Comparison of ENCODE assay signal across 1 cellular context in the genomic region with DNA sequence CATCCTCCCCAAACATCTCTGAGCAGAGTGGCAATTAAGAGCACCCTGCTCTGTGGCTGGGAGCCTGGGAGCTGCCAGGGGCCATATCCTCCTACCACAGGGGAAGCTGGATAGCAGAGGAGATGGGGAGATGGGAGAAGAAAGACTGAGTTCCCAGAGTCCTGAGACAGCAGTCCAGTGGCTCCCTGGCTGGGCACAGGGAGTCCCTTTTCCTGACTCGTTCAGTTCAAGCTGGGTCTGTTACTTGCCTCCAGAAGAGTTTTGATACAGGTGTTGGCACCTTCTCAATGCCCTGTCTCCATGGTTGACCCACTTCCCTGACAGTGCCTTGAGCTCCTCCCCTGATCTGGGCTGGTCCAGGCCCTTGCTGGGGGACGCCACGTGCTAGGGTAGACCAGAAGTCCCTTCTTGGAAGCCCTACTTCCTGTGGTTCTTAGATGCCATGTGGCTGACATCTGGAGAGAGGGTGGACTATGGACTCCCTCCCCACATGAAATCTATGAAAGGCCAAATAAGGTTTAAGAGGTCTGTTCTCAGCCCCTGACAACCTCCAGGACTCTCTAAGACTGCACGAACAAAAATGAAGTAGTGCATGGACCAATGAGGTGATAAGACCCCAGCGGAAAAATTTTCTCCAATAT.
A peak's percentile ranks its signal among the peaks of the same experiment; 100 is the strongest.
TF ChIP-seq lines count a peak whose summit lies in the region.

No MANE protein-coding gene starts in this region.

TF ChIP-seq in HepG2, 621 proteins besides CTCF, POLR2A, EP300 and RAD21 (continued from another document and continues in another):
- TF ChIP-seq, protein P1, sequence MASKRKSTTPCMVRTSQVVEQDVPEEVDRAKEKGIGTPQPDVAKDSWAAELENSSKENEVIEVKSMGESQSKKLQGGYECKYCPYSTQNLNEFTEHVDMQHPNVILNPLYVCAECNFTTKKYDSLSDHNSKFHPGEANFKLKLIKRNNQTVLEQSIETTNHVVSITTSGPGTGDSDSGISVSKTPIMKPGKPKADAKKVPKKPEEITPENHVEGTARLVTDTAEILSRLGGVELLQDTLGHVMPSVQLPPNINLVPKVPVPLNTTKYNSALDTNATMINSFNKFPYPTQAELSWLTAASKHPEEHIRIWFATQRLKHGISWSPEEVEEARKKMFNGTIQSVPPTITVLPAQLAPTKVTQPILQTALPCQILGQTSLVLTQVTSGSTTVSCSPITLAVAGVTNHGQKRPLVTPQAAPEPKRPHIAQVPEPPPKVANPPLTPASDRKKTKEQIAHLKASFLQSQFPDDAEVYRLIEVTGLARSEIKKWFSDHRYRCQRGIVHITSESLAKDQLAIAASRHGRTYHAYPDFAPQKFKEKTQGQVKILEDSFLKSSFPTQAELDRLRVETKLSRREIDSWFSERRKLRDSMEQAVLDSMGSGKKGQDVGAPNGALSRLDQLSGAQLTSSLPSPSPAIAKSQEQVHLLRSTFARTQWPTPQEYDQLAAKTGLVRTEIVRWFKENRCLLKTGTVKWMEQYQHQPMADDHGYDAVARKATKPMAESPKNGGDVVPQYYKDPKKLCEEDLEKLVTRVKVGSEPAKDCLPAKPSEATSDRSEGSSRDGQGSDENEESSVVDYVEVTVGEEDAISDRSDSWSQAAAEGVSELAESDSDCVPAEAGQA (IDR thresholded peaks at IDR 0.05; ENCODE audit: low read depth): peak; percentile 17; the same call in 1 of the 2 replicates
- TF ChIP-seq, protein P1 (CRISPR knock-in tag; IDR thresholded peaks at IDR 0.05; ENCODE audit: borderline replicate concordance): no peak
- no peak for TF ChIP-seq ZNF263 (CRISPR knock-in tag; IDR thresholded peaks at IDR 0.05)
- peak; percentile 33; the same call in 1 of the 2 replicates for TF ChIP-seq KDM5B (CRISPR knock-in tag; IDR thresholded peaks at IDR 0.05; ENCODE audit: borderline replicate concordance)
- peak; percentile 55 for TF ChIP-seq RBM22 (optimal IDR thresholded peaks at IDR 0.05; ENCODE audit: low read length)
- no peak for TF ChIP-seq ZNF782 (CRISPR knock-in tag; IDR thresholded peaks at IDR 0.05; ENCODE audit: borderline replicate concordance)
- no peak for TF ChIP-seq ZNF672 (CRISPR knock-in tag; IDR thresholded peaks at IDR 0.05)
- no peak for TF ChIP-seq EED (CRISPR knock-in tag; IDR thresholded peaks at IDR 0.05)
- TF ChIP-seq, protein P2, sequence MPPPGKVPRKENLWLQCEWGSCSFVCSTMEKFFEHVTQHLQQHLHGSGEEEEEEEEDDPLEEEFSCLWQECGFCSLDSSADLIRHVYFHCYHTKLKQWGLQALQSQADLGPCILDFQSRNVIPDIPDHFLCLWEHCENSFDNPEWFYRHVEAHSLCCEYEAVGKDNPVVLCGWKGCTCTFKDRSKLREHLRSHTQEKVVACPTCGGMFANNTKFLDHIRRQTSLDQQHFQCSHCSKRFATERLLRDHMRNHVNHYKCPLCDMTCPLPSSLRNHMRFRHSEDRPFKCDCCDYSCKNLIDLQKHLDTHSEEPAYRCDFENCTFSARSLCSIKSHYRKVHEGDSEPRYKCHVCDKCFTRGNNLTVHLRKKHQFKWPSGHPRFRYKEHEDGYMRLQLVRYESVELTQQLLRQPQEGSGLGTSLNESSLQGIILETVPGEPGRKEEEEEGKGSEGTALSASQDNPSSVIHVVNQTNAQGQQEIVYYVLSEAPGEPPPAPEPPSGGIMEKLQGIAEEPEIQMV (CRISPR knock-in tag; IDR thresholded peaks at IDR 0.05; ENCODE audit: low read depth): peak; percentile 70; the same call in 1 of the 2 replicates
- TF ChIP-seq ZNF564 (CRISPR knock-in tag; IDR thresholded peaks at IDR 0.05): 0 out of 2 replicates have a peak, but pooled peaks have one; percentile 13
- peak; percentile 50; the same call in 1 of the 2 replicates for TF ChIP-seq MIER3 (CRISPR knock-in tag; IDR thresholded peaks at IDR 0.05; ENCODE audit: borderline replicate concordance)
- TF ChIP-seq GABPB1 (CRISPR knock-in tag; IDR thresholded peaks at IDR 0.05): peak; percentile 81
- TF ChIP-seq, protein P3, sequence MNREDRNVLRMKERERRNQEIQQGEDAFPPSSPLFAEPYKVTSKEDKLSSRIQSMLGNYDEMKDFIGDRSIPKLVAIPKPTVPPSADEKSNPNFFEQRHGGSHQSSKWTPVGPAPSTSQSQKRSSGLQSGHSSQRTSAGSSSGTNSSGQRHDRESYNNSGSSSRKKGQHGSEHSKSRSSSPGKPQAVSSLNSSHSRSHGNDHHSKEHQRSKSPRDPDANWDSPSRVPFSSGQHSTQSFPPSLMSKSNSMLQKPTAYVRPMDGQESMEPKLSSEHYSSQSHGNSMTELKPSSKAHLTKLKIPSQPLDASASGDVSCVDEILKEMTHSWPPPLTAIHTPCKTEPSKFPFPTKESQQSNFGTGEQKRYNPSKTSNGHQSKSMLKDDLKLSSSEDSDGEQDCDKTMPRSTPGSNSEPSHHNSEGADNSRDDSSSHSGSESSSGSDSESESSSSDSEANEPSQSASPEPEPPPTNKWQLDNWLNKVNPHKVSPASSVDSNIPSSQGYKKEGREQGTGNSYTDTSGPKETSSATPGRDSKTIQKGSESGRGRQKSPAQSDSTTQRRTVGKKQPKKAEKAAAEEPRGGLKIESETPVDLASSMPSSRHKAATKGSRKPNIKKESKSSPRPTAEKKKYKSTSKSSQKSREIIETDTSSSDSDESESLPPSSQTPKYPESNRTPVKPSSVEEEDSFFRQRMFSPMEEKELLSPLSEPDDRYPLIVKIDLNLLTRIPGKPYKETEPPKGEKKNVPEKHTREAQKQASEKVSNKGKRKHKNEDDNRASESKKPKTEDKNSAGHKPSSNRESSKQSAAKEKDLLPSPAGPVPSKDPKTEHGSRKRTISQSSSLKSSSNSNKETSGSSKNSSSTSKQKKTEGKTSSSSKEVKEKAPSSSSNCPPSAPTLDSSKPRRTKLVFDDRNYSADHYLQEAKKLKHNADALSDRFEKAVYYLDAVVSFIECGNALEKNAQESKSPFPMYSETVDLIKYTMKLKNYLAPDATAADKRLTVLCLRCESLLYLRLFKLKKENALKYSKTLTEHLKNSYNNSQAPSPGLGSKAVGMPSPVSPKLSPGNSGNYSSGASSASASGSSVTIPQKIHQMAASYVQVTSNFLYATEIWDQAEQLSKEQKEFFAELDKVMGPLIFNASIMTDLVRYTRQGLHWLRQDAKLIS (CRISPR knock-in tag; IDR thresholded peaks at IDR 0.05): no peak; the same call in 1 of the 2 replicates
- peak; percentile 78 for TF ChIP-seq ZMAT3 (CRISPR knock-in tag; conservative IDR thresholded peaks at IDR 0.05)
- no peak for TF ChIP-seq ZNF562 (CRISPR knock-in tag; IDR thresholded peaks at IDR 0.05; ENCODE audit: borderline replicate concordance)
- TF ChIP-seq, protein P4, sequence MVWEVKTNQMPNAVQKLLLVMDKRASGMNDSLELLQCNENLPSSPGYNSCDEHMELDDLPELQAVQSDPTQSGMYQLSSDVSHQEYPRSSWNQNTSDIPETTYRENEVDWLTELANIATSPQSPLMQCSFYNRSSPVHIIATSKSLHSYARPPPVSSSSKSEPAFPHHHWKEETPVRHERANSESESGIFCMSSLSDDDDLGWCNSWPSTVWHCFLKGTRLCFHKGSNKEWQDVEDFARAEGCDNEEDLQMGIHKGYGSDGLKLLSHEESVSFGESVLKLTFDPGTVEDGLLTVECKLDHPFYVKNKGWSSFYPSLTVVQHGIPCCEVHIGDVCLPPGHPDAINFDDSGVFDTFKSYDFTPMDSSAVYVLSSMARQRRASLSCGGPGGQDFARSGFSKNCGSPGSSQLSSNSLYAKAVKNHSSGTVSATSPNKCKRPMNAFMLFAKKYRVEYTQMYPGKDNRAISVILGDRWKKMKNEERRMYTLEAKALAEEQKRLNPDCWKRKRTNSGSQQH (CRISPR knock-in tag; IDR thresholded peaks at IDR 0.05; ENCODE audit: low read depth): peak; percentile 88; the same call in 1 of the 2 replicates
- TF ChIP-seq, protein P5, sequence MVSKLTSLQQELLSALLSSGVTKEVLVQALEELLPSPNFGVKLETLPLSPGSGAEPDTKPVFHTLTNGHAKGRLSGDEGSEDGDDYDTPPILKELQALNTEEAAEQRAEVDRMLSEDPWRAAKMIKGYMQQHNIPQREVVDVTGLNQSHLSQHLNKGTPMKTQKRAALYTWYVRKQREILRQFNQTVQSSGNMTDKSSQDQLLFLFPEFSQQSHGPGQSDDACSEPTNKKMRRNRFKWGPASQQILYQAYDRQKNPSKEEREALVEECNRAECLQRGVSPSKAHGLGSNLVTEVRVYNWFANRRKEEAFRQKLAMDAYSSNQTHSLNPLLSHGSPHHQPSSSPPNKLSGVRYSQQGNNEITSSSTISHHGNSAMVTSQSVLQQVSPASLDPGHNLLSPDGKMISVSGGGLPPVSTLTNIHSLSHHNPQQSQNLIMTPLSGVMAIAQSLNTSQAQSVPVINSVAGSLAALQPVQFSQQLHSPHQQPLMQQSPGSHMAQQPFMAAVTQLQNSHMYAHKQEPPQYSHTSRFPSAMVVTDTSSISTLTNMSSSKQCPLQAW (CRISPR knock-in tag; IDR thresholded peaks at IDR 0.05): 0 out of 2 replicates have a peak, but pooled peaks have one; percentile 24
- TF ChIP-seq ZBTB42 (CRISPR knock-in tag; IDR thresholded peaks at IDR 0.05): no peak
- TF ChIP-seq ZNF34 (CRISPR knock-in tag; IDR thresholded peaks at IDR 0.05; ENCODE audit: borderline replicate concordance): no peak; the same call in 1 of the 2 replicates
- no peak for TF ChIP-seq ZNF101 (CRISPR knock-in tag; IDR thresholded peaks at IDR 0.05; ENCODE audit: borderline replicate concordance, low read depth)
- TF ChIP-seq, protein P6, sequence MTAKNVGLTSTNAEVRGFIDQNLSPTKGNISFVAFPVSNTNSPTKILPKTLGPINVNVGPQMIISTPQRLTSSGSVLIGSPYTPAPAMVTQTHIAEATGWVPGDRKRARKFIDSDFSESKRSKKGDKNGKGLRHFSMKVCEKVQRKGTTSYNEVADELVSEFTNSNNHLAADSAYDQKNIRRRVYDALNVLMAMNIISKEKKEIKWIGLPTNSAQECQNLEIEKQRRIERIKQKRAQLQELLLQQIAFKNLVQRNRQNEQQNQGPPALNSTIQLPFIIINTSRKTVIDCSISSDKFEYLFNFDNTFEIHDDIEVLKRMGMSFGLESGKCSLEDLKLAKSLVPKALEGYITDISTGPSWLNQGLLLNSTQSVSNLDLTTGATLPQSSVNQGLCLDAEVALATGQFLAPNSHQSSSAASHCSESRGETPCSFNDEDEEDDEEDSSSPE (CRISPR knock-in tag; IDR thresholded peaks at IDR 0.05): peak; percentile 72
- TF ChIP-seq MEIS1 (CRISPR knock-in tag; IDR thresholded peaks at IDR 0.05; ENCODE audit: borderline replicate concordance): 0 out of 2 replicates have a peak, but pooled peaks have one; percentile 17
- TF ChIP-seq KLF12 (CRISPR knock-in tag; IDR thresholded peaks at IDR 0.05; ENCODE audit: borderline replicate concordance): 0 out of 2 replicates have a peak, but pooled peaks have one; percentile 32
- TF ChIP-seq, protein P7, sequence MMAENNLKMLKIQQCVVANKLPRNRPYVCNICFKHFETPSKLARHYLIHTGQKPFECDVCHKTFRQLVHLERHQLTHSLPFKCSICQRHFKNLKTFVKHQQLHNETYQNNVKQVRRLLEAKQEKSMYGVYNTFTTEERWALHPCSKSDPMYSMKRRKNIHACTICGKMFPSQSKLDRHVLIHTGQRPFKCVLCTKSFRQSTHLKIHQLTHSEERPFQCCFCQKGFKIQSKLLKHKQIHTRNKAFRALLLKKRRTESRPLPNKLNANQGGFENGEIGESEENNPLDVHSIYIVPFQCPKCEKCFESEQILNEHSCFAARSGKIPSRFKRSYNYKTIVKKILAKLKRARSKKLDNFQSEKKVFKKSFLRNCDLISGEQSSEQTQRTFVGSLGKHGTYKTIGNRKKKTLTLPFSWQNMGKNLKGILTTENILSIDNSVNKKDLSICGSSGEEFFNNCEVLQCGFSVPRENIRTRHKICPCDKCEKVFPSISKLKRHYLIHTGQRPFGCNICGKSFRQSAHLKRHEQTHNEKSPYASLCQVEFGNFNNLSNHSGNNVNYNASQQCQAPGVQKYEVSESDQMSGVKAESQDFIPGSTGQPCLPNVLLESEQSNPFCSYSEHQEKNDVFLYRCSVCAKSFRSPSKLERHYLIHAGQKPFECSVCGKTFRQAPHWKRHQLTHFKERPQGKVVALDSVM (CRISPR knock-in tag; IDR thresholded peaks at IDR 0.05): no peak
- no peak for TF ChIP-seq NCOA5 (CRISPR knock-in tag; IDR thresholded peaks at IDR 0.05)
- 0 out of 2 replicates have a peak, but pooled peaks have one; percentile 11 for TF ChIP-seq ZBTB7A (CRISPR knock-in tag; IDR thresholded peaks at IDR 0.05)
- no peak for TF ChIP-seq SOX13 (IDR thresholded peaks at IDR 0.05)
- TF ChIP-seq SOX13 (CRISPR knock-in tag; conservative IDR thresholded peaks at IDR 0.05 in 1 of 2, IDR thresholded peaks at IDR 0.05 in 1 of 2): 0 out of 4 replicates have a peak, but pooled peaks of 1 of the 2 experiments have one; percentile 29
- 0 out of 2 replicates have a peak, but pooled peaks have one; percentile 20 for TF ChIP-seq ZNF331 (CRISPR knock-in tag; IDR thresholded peaks at IDR 0.05)
- no peak for TF ChIP-seq MTF1 (CRISPR knock-in tag; IDR thresholded peaks at IDR 0.05)
- no peak; the same call in 1 of the 2 replicates for TF ChIP-seq ZNF790 (CRISPR knock-in tag; IDR thresholded peaks at IDR 0.05; ENCODE audit: borderline replicate concordance)
- 0 out of 2 replicates have a peak, but pooled peaks have one; percentile 4 for TF ChIP-seq ZIK1 (CRISPR knock-in tag; IDR thresholded peaks at IDR 0.05; ENCODE audit: borderline replicate concordance, low read depth)
- no peak for TF ChIP-seq ZSCAN20 (CRISPR knock-in tag; IDR thresholded peaks at IDR 0.05; ENCODE audit: borderline replicate concordance)
- TF ChIP-seq BHLHE40 (IDR thresholded peaks at IDR 0.05; ENCODE audit: low read length): 0 out of 2 replicates have a peak, but pooled peaks have one; percentile 13
- TF ChIP-seq, protein P8, sequence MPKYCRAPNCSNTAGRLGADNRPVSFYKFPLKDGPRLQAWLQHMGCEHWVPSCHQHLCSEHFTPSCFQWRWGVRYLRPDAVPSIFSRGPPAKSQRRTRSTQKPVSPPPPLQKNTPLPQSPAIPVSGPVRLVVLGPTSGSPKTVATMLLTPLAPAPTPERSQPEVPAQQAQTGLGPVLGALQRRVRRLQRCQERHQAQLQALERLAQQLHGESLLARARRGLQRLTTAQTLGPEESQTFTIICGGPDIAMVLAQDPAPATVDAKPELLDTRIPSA (CRISPR knock-in tag; IDR thresholded peaks at IDR 0.05; ENCODE audit: borderline replicate concordance): no peak
